Comparison of ENCODE assay signal across 1 cellular context in the genomic region with DNA sequence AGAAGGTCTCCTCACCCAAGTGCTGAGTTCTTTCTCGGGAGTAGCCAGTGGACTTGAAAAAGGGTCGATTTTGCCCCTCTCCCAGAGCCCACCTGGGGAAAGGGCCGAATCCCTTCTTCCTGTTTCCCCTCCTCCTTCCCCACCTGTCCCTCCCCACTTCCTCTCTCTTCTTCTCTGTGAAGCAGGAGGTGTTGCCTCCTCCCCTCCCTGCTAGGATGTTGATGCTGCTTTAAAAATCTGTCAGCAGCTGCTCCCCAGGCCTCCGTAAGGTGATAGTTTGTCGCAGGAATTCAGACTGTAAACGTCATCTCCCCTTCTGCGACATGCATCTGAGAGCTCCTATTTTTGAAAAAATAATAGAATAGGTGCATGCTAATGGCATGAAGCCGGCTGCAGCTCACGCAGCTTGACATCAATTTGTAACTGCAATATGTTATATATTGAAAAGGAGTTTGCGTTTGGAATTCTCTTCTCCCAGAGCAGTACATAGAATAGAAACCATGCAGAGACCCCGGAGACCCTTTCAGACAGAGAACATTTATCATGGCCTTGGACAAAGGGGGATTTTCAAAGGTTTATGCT.
TF ChIP-seq lines count a peak whose summit lies in the region.

No MANE protein-coding gene starts in this region.

TF ChIP-seq in H1, 55 proteins besides CTCF, POLR2A, EP300 and RAD21 (continued from another document):
- TF ChIP-seq KDM4A (IDR thresholded peaks at IDR 0.05; ENCODE audit: low read depth, low read length, severe bottlenecking) (no peak), CTBP2 (IDR thresholded peaks at IDR 0.05; ENCODE audit: borderline replicate concordance, insufficient read depth, insufficient read length, low read length) (no peak)
